Comparison of ENCODE assay signal across 17 cellular contexts in genomic region chr18:14025306-14025940, GRCh38.
DNase-seq lines count a peak whose midpoint lies in the region; ATAC-seq, FAIRE-seq and TF ChIP-seq lines count a peak whose summit lies in the region.
"Had no signal": no experiment of that assay in that cellular context is flagged by ENCODE, and none has a peak within 500 bp of the region (broad histone marks: within the 10 kb centered on the region; RNA-seq: fewer than 3 reads in every experiment).

No MANE protein-coding gene starts in this region.

- H3K4me1 ChIP-seq in H9 (ENCODE audit: insufficient read depth, low read length): peaks cover 10% of the 10 kb centered on the region
- peaks cover 5% of the 10 kb centered on the region for H3K4me1 ChIP-seq in colonic mucosa
- peaks cover 24% of the 10 kb centered on the region for H3K4me1 ChIP-seq in iPS-18a (ENCODE audit: control insufficient read depth, low read depth, low read length)
- no peaks in the 10 kb centered on the region for H3K4me1 ChIP-seq in small intestine (ENCODE audit: control insufficient read depth in 2 of 2, insufficient read depth in 1 of 2, low read depth in 1 of 2, low read length in 1 of 2)

- no peak overlapping the region for H3T11ph ChIP-seq in H9 (ENCODE audit: low read length)

- H3K4me3 Mint-ChIP-seq in H9: peak overlapping the region; percentile 5 to 34; a peak in 3 of 5 replicates
- H3K4me3 Mint-ChIP-seq: CD14-positive monocyte had no signal

- no peak overlapping the region for H4K91ac ChIP-seq in H9 (ENCODE audit: insufficient read length, low read depth, low read length)

- no peaks in the 10 kb centered on the region for H3K36me3 ChIP-seq in colonic mucosa
- H3K36me3 ChIP-seq in iPS-18a (ENCODE audit: control insufficient read depth, low read depth, low read length): no peaks in the 10 kb centered on the region
- H3K36me3 ChIP-seq in small intestine (ENCODE audit: control insufficient read depth in 2 of 2, insufficient read depth in 2 of 2, low read length in 2 of 2): no peaks in the 10 kb centered on the region

- peaks cover 16 to 18% of the 10 kb centered on the region in 2 experiments for H3K9me3 Mint-ChIP-seq in H9

- H2AFZ ChIP-seq in H9 (ENCODE audit: low read length): no peak overlapping the region
- H2AFZ ChIP-seq: GM23248 had no signal

- H3K27me3 ChIP-seq in H9 (ENCODE audit: insufficient read depth, low read length) (no peaks in the 10 kb centered on the region), colonic mucosa (no peaks in the 10 kb centered on the region), iPS-18a (ENCODE audit: control insufficient read depth, insufficient read depth, low read length) (no peaks in the 10 kb centered on the region), small intestine (ENCODE audit: control insufficient read depth in 2 of 2, insufficient read depth in 2 of 2, low read length in 2 of 2) (no peaks in the 10 kb centered on the region)

- no peaks in the 10 kb centered on the region for H3K79me1 ChIP-seq in H9 (ENCODE audit: insufficient read depth, low read depth, low read length, poor library complexity, severe bottlenecking)

- no peak overlapping the region for H3K18ac ChIP-seq in H9 (ENCODE audit: insufficient read length, low read depth, low read length)

- H3K9ac ChIP-seq in H9 (ENCODE audit: extremely low read depth, insufficient read length, low read length) (no peak overlapping the region), colonic mucosa (ENCODE audit: low read depth in 2 of 2, low read length in 2 of 2) (no peak overlapping the region), iPS-18a (ENCODE audit: low read length) (no peak overlapping the region)
- H3K9ac ChIP-seq: GM23248 had no signal

- H3K23ac ChIP-seq in H9 (ENCODE audit: insufficient read length, low read depth, low read length): no peak overlapping the region

- peak; percentile 57 for DNase-seq in H9
- DNase-seq in colonic mucosa: peak; percentile 50
- peak; percentile 29 for DNase-seq in small intestine
- DNase-seq in HT-29 (ENCODE audit: low spot score): no peak
- no peak for DNase-seq in posterior cingulate gyrus
- DNase-seq: EL; NCI-H1930; NCI-H2171; NCI-H446; NCI-H69; NK-92 treated with Interleukin-12 subunit alpha and Interleukin-12 subunit beta, amount 100 ng/mL, for 24 hours; PC-3 had no signal

- H3K23me2 ChIP-seq in H9 (ENCODE audit: insufficient read length, low read depth, low read length, poor library complexity, severe bottlenecking): no peaks in the 10 kb centered on the region

- no peak overlapping the region for H2BK120ac ChIP-seq in H9 (ENCODE audit: low read depth, low read length, poor library complexity, severe bottlenecking)

- no peaks in the 10 kb centered on the region for H3K79me2 ChIP-seq in H9 (ENCODE audit: insufficient read depth, low read length)

- H2BK5ac ChIP-seq in H9 (ENCODE audit: insufficient read length, low read length): no peak overlapping the region

- H3K4me1 Mint-ChIP-seq in H9: peaks cover 37 to 45% of the 10 kb centered on the region in 2 experiments
- H3K4me1 Mint-ChIP-seq: CD14-positive monocyte had no signal

- no peak overlapping the region for H2BK20ac ChIP-seq in H9 (ENCODE audit: low read depth, low read length, poor library complexity, severe bottlenecking)

- no peak overlapping the region for H4K8ac ChIP-seq in H9 (replicated peaks; ENCODE audit: insufficient read length, low read depth, low read length)

- H2BK15ac ChIP-seq in H9 (ENCODE audit: low read depth, low read length): no peak overlapping the region

- peak overlapping the region in 2 of 3 experiments; percentile 7 to 74; a peak in 4 of 7 replicates for H3K27ac Mint-ChIP-seq in H9
- H3K27ac Mint-ChIP-seq: CD14-positive monocyte had no signal

- TF ChIP-seq CTCF in H9 (conservative IDR thresholded peaks at IDR 0.05) (no peak), colonic mucosa (IDR thresholded peaks at IDR 0.05) (no peak)

- no peak for FAIRE-seq in small intestine (lab: Jason Lieb, UNC)

- H4K20me1 ChIP-seq in H9 (ENCODE audit: control insufficient read depth, insufficient read depth, insufficient read length): peaks cover 3% of the 10 kb centered on the region

- H3K56ac ChIP-seq in H9 (ENCODE audit: insufficient read length, low read depth, low read length): no peak overlapping the region

- H4K5ac ChIP-seq in H9 (ENCODE audit: insufficient read length, low read depth, low read length): no peak overlapping the region

- no peak overlapping the region for H3K4ac ChIP-seq in H9 (ENCODE audit: low read depth, low read length)

- H3K4me3 ChIP-seq in colonic mucosa: no peak overlapping the region
- H3K4me3 ChIP-seq in iPS-18a (ENCODE audit: low read length): peak overlapping the region; percentile 11
- no peak overlapping the region for H3K4me3 ChIP-seq in small intestine (ENCODE audit: low read depth in 1 of 2, low read length in 2 of 2)
- H3K4me3 ChIP-seq: GM23248 had no signal

- intact Hi-C loops in colonic mucosa (cut with DNase I): no loop called here
- intact Hi-C loops in posterior cingulate gyrus (cut with DNase I): no loop called here

- peaks cover 8% of the 10 kb centered on the region for H3K27me3 Mint-ChIP-seq in H9 (ENCODE audit: low read depth)

- no peaks in the 10 kb centered on the region for H3K9me3 ChIP-seq in H9 (ENCODE audit: control insufficient read depth, low read depth, low read length)
- no peaks in the 10 kb centered on the region for H3K9me3 ChIP-seq in colonic mucosa
- peaks cover 8% of the 10 kb centered on the region for H3K9me3 ChIP-seq in iPS-18a (ENCODE audit: control insufficient read depth, low read depth, low read length)
- no peaks in the 10 kb centered on the region for H3K9me3 ChIP-seq in small intestine (ENCODE audit: control insufficient read depth, low read depth)

- ATAC-seq in HG02970 (IDR thresholded peaks at IDR 0.05; ENCODE audit: low FRiP score, unreplicated experiment): no peak

- no peak overlapping the region for H2AK5ac ChIP-seq in H9 (ENCODE audit: insufficient read length, low read length)

- no peak overlapping the region for H3K14ac ChIP-seq in H9 (ENCODE audit: insufficient read depth, low read length)

- peaks cover 8 to 19% (median 12%) of the 10 kb centered on the region in 3 experiments for H3K36me3 Mint-ChIP-seq in H9 (ENCODE audit: insufficient read depth in 1 of 3, low read depth in 3 of 3)
- H3K36me3 Mint-ChIP-seq: CD14-positive monocyte had no signal

- H3K27ac ChIP-seq in H9 (ENCODE audit: insufficient read length, low read depth, low read length) (peak overlapping the region; percentile 78), colonic mucosa (no peak overlapping the region), iPS-18a (ENCODE audit: low read length) (no peak overlapping the region), small intestine (ENCODE audit: low read depth in 1 of 2, low read length in 1 of 2) (no peak overlapping the region)
- H3K27ac ChIP-seq: GM23248, RWPE1 had no signal

- no peak overlapping the region for H2BK12ac ChIP-seq in H9 (ENCODE audit: insufficient read length, low read depth, low read length)

- WGBS in H9 (ENCODE audit: extremely low coverage, insufficient read length, low lambda C conversion rate): no CpG with 5 or more reads among the region's 1 CpG
- WGBS in small intestine, 3 donors: 42 to 55% (median 51%) methylated on average over 1 of the region's 1 CpG

- H3K4me2 ChIP-seq in H9 (ENCODE audit: insufficient read depth, insufficient read length, low read length): peak overlapping the region; percentile 79

Comparison
In these comparisons a context has a peak if more than half of its experiments do, and no peak if none do; other contexts are left out.
1. DNase-seq: peak in H9 (single experiment), colonic mucosa (single experiment) and small intestine (single experiment); none in HT-29 (single experiment) and posterior cingulate gyrus (0 of 10).